Comparison of ENCODE assay signal across 1 cellular context in the genomic region with DNA sequence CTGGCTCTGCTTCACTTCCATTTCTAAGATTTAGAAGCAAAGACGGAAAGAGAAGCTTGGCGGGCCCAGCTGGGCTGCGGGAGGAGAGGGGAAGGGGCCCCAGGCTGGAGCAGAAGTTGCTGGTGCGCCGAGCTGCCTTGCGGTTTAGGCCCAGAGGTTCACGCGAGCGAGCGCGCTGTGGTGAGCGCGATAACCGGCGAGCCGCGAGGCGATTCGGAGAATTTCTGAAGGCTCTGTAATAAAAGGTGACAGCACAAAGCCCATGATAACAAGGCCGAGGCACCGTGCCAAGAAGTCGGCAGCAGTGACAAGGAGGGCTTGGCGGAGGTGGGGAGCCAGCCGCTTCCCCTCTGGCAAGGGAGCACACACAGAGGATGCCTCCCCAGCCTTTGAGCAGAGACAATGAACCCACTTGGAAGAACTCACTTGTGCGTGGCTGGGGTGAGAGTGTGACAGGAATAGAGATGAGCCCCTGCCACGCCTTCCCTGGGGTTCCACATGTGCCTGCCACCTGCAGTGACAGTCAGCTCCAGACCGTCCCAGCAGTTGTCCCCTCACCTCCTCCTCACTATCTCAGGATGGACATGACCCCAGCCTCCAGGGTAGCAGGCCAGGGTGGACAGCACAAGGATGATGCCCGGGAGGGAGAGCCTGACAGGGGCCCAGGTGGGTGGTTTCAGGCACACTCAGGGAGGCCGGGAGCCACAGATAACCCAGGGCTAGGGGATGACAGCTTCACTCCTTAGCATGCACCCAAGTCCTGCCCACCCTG.
TF ChIP-seq lines count a peak whose summit lies in the region.

No MANE protein-coding gene starts in this region.

TF ChIP-seq in K562, 482 proteins besides CTCF, POLR2A, EP300 and RAD21 (continued from another document):
- TF ChIP-seq, protein P1, sequence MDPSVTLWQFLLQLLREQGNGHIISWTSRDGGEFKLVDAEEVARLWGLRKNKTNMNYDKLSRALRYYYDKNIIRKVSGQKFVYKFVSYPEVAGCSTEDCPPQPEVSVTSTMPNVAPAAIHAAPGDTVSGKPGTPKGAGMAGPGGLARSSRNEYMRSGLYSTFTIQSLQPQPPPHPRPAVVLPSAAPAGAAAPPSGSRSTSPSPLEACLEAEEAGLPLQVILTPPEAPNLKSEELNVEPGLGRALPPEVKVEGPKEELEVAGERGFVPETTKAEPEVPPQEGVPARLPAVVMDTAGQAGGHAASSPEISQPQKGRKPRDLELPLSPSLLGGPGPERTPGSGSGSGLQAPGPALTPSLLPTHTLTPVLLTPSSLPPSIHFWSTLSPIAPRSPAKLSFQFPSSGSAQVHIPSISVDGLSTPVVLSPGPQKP (CRISPR knock-in tag; IDR thresholded peaks at IDR 0.05) = no peak
- 0 out of 2 replicates have a peak, but pooled peaks have one; percentile 29 for TF ChIP-seq NR2C2 (CRISPR knock-in tag; IDR thresholded peaks at IDR 0.05)
- peak; percentile 58 for TF ChIP-seq NR2C2 (tag; IDR thresholded peaks at IDR 0.05)
